8 cellular contexts compared by ENCODE assay signal in genomic region chr6:27133281-27134227, GRCh38.
A peak's percentile ranks its signal among the peaks of the same experiment; 100 is the strongest.
DNase-seq lines count a peak whose midpoint lies in the region; ATAC-seq, FAIRE-seq and TF ChIP-seq lines count a peak whose summit lies in the region.

No MANE protein-coding gene starts in this region.

- FAIRE-seq in D721Med (lab: Jason Lieb, UNC) = no peak

- no peaks in the 10 kb centered on the region for H3K9me3 ChIP-seq in CD4-positive, alpha-beta T cell (ENCODE audit: control insufficient read depth, low read length)

- no peak for TF ChIP-seq POLR2A in lower leg skin (IDR thresholded peaks at IDR 0.05)

- H3K27ac ChIP-seq in CD4-positive, alpha-beta T cell (ENCODE audit: low read depth, low read length) = peak overlapping the region; percentile 79
- H3K27ac ChIP-seq in coronary artery = peak overlapping the region; percentile 79 to 96

- TF ChIP-seq CTCF in CD4-positive, alpha-beta T cell (IDR thresholded peaks at IDR 0.05) = no peak
- TF ChIP-seq CTCF in coronary artery (IDR thresholded peaks at IDR 0.05) (no peak), lower leg skin (IDR thresholded peaks at IDR 0.05) (no peak), D721Med (IDR thresholded peaks at IDR 0.05; ENCODE audit: insufficient read depth, missing control alignments) (no peak)

- WGBS in lower leg skin, 2 donors = 2 to 7% methylated on average over 42 of the region's 43 CpGs

- peak; percentile 22 for ATAC-seq in CD4-positive, alpha-beta T cell (ENCODE audit: poor library complexity)
- ATAC-seq in GM21528 (IDR thresholded peaks at IDR 0.05; ENCODE audit: low FRiP score, unreplicated experiment) = peak; percentile 9

- POLR2A ChIA-PET in CD4-positive, alpha-beta T cell (lab: Charles Lee) = interaction anchor here (0.6 to 5.9 kb wide), 46 partner anchors 14 to 1751 kb away, joined by 3 to 534 read pairs (median 12); partner anchors contain the start of genes HMGN4 and ZNF184

- H3K27ac Mint-ChIP-seq in CD4-positive, alpha-beta T cell = no peak overlapping the region

- H3K4me3 Mint-ChIP-seq in CD4-positive, alpha-beta T cell = no peak overlapping the region

- H3K9me3 Mint-ChIP-seq in CD4-positive, alpha-beta T cell = no peaks in the 10 kb centered on the region

- peaks cover 18% of the 10 kb centered on the region for H3K4me1 Mint-ChIP-seq in CD4-positive, alpha-beta T cell (ENCODE audit: low read depth)

- H3K27me3 Mint-ChIP-seq in CD4-positive, alpha-beta T cell = no peaks in the 10 kb centered on the region

- H3K4me3 ChIP-seq in coronary artery (peak overlapping the region; percentile 73), lower leg skin (ENCODE audit: low read depth, poor library complexity, severe bottlenecking) (peak overlapping the region; percentile 39)

- DNase-seq in CD4-positive, alpha-beta T cell = peak; percentile 59 to 77 (median 70)
- DNase-seq in NCI-H2171 (lab: John Stamatoyannopoulos, UW) (peak; percentile 47), coronary artery (ENCODE audit: low spot score) (peak; percentile 82), lower leg skin (ENCODE audit: low spot score in 2 of 2) (peak; percentile 52 to 91), D721Med (ENCODE audit: insufficient read length, low spot score) (no peak)
- DNase-seq in activated CD4-positive, CD25-positive, alpha-beta regulatory T cell (lab: John Stamatoyannopoulos, UW) = peak; percentile 13 to 61 (median 50)
- peak; percentile 26 to 44 for DNase-seq in stimulated activated CD8-positive, alpha-beta memory T cell treated with anti-CD3 and anti-CD28 coated beads, Interleukin-4, amount 100 ng/mL, for 4 hours (ENCODE audit: low read depth in 2 of 2, low spot score in 1 of 2)

- CTCF ChIA-PET in CD4-positive, alpha-beta T cell (lab: Charles Lee) = interaction anchor here (0.7 to 1.6 kb wide), 5 partner anchors 9 to 473 kb away, joined by 3 to 6 read pairs (median 3); a partner anchor contains a TSS

- no peaks in the 10 kb centered on the region for H3K36me3 Mint-ChIP-seq in CD4-positive, alpha-beta T cell (ENCODE audit: low read depth)

- intact Hi-C loops in CD4-positive, alpha-beta T cell (cut with DNase I, micrococcal nuclease) = loop anchor here (1.0 to 10.0 kb wide), 16 partner anchors 12 to 1849 kb away; partner anchors contain the start of gene ABT1 (in 1 of the 2)
- intact Hi-C loops in lower leg skin (cut with DNase I; ENCODE audit: low total_unique reads) = no loop called here

- H3K27me3 ChIP-seq in CD4-positive, alpha-beta T cell (ENCODE audit: control insufficient read depth, insufficient read depth, low read length) = no peaks in the 10 kb centered on the region
